In the genomic region with DNA sequence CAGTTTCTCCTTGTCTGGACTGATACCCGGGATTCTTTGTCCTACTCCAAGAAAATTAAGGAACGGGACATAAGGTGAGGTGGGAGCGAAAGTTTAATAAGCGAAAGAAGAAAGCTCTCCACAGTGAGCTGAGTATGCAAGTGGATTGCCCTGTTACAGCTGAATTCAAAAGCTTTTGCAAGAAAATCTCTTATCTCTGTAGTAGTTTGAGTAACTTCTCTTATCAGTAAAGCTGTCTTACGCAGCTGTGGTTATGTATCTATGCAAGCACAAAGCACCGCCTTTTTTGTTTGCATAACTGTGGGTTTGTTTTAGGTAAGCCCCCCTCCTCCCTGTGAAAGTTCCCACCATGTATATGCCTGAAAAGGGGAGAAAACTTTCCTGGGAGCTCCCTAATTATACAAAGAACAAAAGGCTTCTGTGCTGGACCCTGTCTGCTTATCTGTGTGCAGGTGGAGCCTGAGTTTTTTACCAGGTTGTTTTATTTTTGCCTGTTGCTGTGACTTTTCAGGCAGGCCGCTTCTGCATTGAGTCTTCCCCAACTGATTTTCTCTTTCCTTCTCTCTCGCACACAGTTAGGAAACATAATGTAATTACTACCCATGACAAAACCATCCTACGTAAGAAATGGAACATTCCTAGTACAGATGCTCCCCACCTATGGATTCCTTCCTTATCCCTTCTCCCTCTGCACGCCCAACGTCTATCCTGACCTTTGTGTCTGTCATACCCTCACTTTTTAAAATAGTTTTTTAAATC, we compare ENCODE assay signal across 8 cellular contexts. TPM values are rescaled to one million over a fixed set of nuclear protein-coding genes. Genes with fewer than 3 reads are reported as not detected.
DNase-seq lines count a peak whose midpoint lies in the region; ATAC-seq and TF ChIP-seq lines count a peak whose summit lies in the region.

No MANE protein-coding gene starts in this region.

- peak overlapping the region; percentile 79 for H3K27ac Mint-ChIP-seq in WTC11
- H3K27ac Mint-ChIP-seq in glutamatergic neuron (ENCODE audit: unreplicated experiment) = peak overlapping the region; percentile 92

- no peaks in the 10 kb centered on the region for H3K36me3 ChIP-seq in HUES6 (ENCODE audit: control insufficient read depth, insufficient read depth, low read length)
- H3K36me3 ChIP-seq in sigmoid colon = no peaks in the 10 kb centered on the region

- POLR2A ChIA-PET in WTC11 (lab: Charles Lee) = interaction anchor here (1.0 to 1.4 kb wide), 2 partner anchors 11 to 38 kb away, joined by 3 read pairs; no protein-coding TSS in a partner anchor

- peaks cover 21% of the 10 kb centered on the region; the same call in 1 of the 2 replicates for H3K4me1 ChIP-seq in HUES6 (ENCODE audit: control insufficient read depth, insufficient read depth, low read length)
- H3K4me1 ChIP-seq in sigmoid colon = peaks cover 0 to 31% (median 18%) of the 10 kb centered on the region in 4 donors

- H3K27me3 ChIP-seq in HUES6 (ENCODE audit: control insufficient read depth, insufficient read depth, low read length) (no peaks in the 10 kb centered on the region), sigmoid colon (no peaks in the 10 kb centered on the region)

- intact Hi-C loops in sigmoid colon (cut with DNase I) = loop anchor here (5.0 kb wide), 1 partner anchor 121 kb away; a partner anchor contains a TSS

- TF ChIP-seq POLR2A in sigmoid colon (IDR thresholded peaks at IDR 0.05) = no peak

- H3K36me3 Mint-ChIP-seq in WTC11 = peaks cover 19% of the 10 kb centered on the region
- H3K36me3 Mint-ChIP-seq in glutamatergic neuron (ENCODE audit: unreplicated experiment) = peaks cover under 1% of the 10 kb centered on the region

- CTCF ChIA-PET in WTC11 (lab: Charles Lee) = interaction anchor here (1.6 to 4.5 kb wide), 6 partner anchors 12 to 146 kb away, joined by 5 to 46 read pairs (median 10); a partner anchor contains a TSS

- peaks cover 17% of the 10 kb centered on the region for H3K9me3 Mint-ChIP-seq in WTC11
- peaks cover 11% of the 10 kb centered on the region for H3K9me3 Mint-ChIP-seq in glutamatergic neuron (ENCODE audit: unreplicated experiment)

- H3K4me3 Mint-ChIP-seq in WTC11 (peak overlapping the region; percentile 77), glutamatergic neuron (ENCODE audit: unreplicated experiment) (peak overlapping the region; percentile 91)

- H3K27ac ChIP-seq in HUES6 (ENCODE audit: low read depth, low read length) (peak overlapping the region; percentile 78; the same call in 1 of the 2 replicates), sigmoid colon (peak overlapping the region; percentile 76 to 86 (median 82))

- H3K9me3 ChIP-seq in HUES6 (ENCODE audit: control insufficient read depth, insufficient read depth, low read depth, low read length) (peaks cover 17% of the 10 kb centered on the region), sigmoid colon (no peaks in the 10 kb centered on the region)

- H3K9ac ChIP-seq in HUES6 (ENCODE audit: low read length) = peak overlapping the region; percentile 79

- ATAC-seq in WTC11 (no peak), GM18861 (IDR thresholded peaks at IDR 0.05; ENCODE audit: unreplicated experiment) (no peak), HG03039 (IDR thresholded peaks at IDR 0.05; ENCODE audit: unreplicated experiment) (no peak), GM21529 (IDR thresholded peaks at IDR 0.05; ENCODE audit: unreplicated experiment) (no peak)

- 16 to 48% methylated on average over 11 of the region's 11 CpGs for WGBS in sigmoid colon, 2 donors

- peaks cover 18% of the 10 kb centered on the region for H3K27me3 Mint-ChIP-seq in WTC11 (ENCODE audit: low read depth)
- H3K27me3 Mint-ChIP-seq in glutamatergic neuron (ENCODE audit: unreplicated experiment) = peaks cover 15% of the 10 kb centered on the region

- no peak for DNase-seq in WTC11 (ENCODE audit: low spot score)
- DNase-seq in glutamatergic neuron = no peak
- DNase-seq in sigmoid colon = no peak
- DNase-seq in hypothalamus (lab: John Stamatoyannopoulos, UW) = no peak

- TF ChIP-seq CTCF in WTC11 (IDR thresholded peaks at IDR 0.05) = no peak
- no peak for TF ChIP-seq CTCF in glutamatergic neuron (IDR thresholded peaks at IDR 0.05; ENCODE audit: partially characterized antibody, unreplicated experiment)
- TF ChIP-seq CTCF in sigmoid colon (IDR thresholded peaks at IDR 0.05) = no peak

- H3K4me1 Mint-ChIP-seq in WTC11 (peaks cover 40% of the 10 kb centered on the region), glutamatergic neuron (ENCODE audit: low read depth, unreplicated experiment) (peaks cover 31% of the 10 kb centered on the region)

- no peak for TF ChIP-seq EP300 in sigmoid colon (IDR thresholded peaks at IDR 0.05)

- H3K4me3 ChIP-seq in HUES6 (ENCODE audit: low read depth, low read length) = peak overlapping the region; percentile 71
- peak overlapping the region; percentile 54 to 65 (median 57) for H3K4me3 ChIP-seq in sigmoid colon

TF ChIP-seq in WTC11, 78 proteins besides CTCF, POLR2A, EP300 and RAD21 (continues in another document):
- TF ChIP-seq, protein P1, sequence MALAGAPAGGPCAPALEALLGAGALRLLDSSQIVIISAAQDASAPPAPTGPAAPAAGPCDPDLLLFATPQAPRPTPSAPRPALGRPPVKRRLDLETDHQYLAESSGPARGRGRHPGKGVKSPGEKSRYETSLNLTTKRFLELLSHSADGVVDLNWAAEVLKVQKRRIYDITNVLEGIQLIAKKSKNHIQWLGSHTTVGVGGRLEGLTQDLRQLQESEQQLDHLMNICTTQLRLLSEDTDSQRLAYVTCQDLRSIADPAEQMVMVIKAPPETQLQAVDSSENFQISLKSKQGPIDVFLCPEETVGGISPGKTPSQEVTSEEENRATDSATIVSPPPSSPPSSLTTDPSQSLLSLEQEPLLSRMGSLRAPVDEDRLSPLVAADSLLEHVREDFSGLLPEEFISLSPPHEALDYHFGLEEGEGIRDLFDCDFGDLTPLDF (CRISPR knock-in tag; IDR thresholded peaks at IDR 0.05) = no peak
- TF ChIP-seq ZNF416 (CRISPR knock-in tag; IDR thresholded peaks at IDR 0.05) = no peak
- TF ChIP-seq, protein P2, sequence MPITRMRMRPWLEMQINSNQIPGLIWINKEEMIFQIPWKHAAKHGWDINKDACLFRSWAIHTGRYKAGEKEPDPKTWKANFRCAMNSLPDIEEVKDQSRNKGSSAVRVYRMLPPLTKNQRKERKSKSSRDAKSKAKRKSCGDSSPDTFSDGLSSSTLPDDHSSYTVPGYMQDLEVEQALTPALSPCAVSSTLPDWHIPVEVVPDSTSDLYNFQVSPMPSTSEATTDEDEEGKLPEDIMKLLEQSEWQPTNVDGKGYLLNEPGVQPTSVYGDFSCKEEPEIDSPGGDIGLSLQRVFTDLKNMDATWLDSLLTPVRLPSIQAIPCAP (CRISPR knock-in tag; IDR thresholded peaks at IDR 0.05) = no peak
- TF ChIP-seq TCF7 (CRISPR knock-in tag; IDR thresholded peaks at IDR 0.05; ENCODE audit: low read depth) = no peak
- TF ChIP-seq, protein P3, sequence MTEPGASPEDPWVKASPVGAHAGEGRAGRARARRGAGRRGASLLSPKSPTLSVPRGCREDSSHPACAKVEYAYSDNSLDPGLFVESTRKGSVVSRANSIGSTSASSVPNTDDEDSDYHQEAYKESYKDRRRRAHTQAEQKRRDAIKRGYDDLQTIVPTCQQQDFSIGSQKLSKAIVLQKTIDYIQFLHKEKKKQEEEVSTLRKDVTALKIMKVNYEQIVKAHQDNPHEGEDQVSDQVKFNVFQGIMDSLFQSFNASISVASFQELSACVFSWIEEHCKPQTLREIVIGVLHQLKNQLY (CRISPR knock-in tag; IDR thresholded peaks at IDR 0.05) = no peak
- TF ChIP-seq, protein P4, sequence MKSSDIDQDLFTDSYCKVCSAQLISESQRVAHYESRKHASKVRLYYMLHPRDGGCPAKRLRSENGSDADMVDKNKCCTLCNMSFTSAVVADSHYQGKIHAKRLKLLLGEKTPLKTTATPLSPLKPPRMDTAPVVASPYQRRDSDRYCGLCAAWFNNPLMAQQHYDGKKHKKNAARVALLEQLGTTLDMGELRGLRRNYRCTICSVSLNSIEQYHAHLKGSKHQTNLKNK (CRISPR knock-in tag; IDR thresholded peaks at IDR 0.05) = no peak
- TF ChIP-seq, protein P5, sequence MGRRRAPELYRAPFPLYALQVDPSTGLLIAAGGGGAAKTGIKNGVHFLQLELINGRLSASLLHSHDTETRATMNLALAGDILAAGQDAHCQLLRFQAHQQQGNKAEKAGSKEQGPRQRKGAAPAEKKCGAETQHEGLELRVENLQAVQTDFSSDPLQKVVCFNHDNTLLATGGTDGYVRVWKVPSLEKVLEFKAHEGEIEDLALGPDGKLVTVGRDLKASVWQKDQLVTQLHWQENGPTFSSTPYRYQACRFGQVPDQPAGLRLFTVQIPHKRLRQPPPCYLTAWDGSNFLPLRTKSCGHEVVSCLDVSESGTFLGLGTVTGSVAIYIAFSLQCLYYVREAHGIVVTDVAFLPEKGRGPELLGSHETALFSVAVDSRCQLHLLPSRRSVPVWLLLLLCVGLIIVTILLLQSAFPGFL (CRISPR knock-in tag; IDR thresholded peaks at IDR 0.05; ENCODE audit: borderline replicate concordance) = no peak

RNA-seq across cellular contexts. Expression of a gene that starts 0.8 kb away (rescaled TPM):
- total RNA-seq in WTC11 (2021) = 14.7 to 23.0 TPM (median 16.0 TPM) in 3 replicates
- total RNA-seq in glutamatergic neuron (ENCODE audit: unreplicated experiment) = 11.2 TPM
- total RNA-seq in sigmoid colon = 1 to 10 TPM; 2.0 to 8.4 (median 3.2) TPM
- 1 to 10 TPM in 2 of 3 donors, not detected in 1; 1.2 TPM for polyA plus RNA-seq in sigmoid colon

RNA-seq across cellular contexts. Expression of a gene that starts 14.1 kb away (rescaled TPM):
- total RNA-seq in WTC11 (2021) = 1.1 to 1.4 TPM (median 1.4 TPM) in 3 replicates
- total RNA-seq in glutamatergic neuron (ENCODE audit: unreplicated experiment) = not detected
- 1 to 10 TPM in 1 of 4 donors, not detected in 3; 5.4 TPM for total RNA-seq in sigmoid colon
- 1 to 10 TPM in 1 of 3 donors, not detected in 2; 3.9 TPM for polyA plus RNA-seq in sigmoid colon

RNA-seq across cellular contexts. Expression of a gene that starts 44.8 kb away (rescaled TPM):
- total RNA-seq in WTC11 (2021) (1.1 to 2.9 TPM (median 1.4 TPM) in 3 replicates), glutamatergic neuron (ENCODE audit: unreplicated experiment) (not detected), sigmoid colon (10 to 100 TPM; 36.7 to 49.9 (median 42.8) TPM)
- polyA plus RNA-seq in sigmoid colon = 100 to 1,000 TPM in 2 of 3 donors, 10 to 100 TPM in 1; 63.1 to 262 (median 114) TPM
